In the genomic region with DNA sequence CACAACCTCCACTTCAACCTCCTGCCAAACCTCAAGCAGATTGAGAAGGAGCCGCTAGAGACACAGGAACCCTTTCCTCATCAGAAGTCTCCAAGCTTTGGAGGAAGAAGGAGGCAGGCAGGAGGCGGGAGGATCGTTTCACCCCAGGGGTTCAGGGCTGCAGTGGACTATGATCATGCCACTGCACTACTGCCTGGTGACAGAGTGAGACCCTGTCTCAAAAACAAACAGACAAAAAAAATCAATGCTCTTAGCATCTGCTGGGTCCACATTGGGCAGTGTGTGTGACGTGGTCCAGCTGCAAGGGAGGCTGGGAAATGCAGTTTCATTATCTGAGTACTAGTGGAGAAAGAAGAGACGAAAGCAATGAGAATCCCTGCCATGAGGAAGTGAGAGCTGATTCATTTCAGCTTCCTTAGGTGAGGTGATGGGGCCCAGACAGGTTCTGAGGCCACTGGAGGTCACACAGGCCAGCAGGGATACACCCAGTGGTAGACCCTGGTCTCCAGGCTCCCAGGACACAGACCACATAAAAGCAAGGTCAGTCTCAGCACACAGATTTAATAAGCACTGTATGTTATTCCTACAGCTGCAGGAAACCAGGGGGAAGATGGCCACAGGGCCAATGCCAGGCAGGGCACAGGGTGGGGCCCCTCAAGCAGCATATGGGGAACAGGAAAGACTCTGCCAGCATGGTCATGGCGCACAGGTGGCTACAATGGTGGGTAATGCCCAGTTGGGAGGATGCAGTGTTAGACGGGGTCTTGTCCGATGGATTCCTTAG, we compare ENCODE assay signal across 1 cellular context.
A peak's percentile ranks its signal among the peaks of the same experiment; 100 is the strongest.
TF ChIP-seq lines count a peak whose summit lies in the region.

No MANE protein-coding gene starts in this region.

TF ChIP-seq in HepG2, 621 proteins besides CTCF, POLR2A, EP300 and RAD21 (continued from another document and continues in another):
- TF ChIP-seq, protein P1, sequence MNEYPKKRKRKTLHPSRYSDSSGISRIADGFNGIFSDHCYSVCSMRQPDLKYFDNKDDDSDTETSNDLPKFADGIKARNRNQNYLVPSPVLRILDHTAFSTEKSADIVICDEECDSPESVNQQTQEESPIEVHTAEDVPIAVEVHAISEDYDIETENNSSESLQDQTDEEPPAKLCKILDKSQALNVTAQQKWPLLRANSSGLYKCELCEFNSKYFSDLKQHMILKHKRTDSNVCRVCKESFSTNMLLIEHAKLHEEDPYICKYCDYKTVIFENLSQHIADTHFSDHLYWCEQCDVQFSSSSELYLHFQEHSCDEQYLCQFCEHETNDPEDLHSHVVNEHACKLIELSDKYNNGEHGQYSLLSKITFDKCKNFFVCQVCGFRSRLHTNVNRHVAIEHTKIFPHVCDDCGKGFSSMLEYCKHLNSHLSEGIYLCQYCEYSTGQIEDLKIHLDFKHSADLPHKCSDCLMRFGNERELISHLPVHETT (CRISPR knock-in tag; conservative IDR thresholded peaks at IDR 0.05), result peak; percentile 23; the same call in 1 of the 2 replicates
- TF ChIP-seq, protein P2, sequence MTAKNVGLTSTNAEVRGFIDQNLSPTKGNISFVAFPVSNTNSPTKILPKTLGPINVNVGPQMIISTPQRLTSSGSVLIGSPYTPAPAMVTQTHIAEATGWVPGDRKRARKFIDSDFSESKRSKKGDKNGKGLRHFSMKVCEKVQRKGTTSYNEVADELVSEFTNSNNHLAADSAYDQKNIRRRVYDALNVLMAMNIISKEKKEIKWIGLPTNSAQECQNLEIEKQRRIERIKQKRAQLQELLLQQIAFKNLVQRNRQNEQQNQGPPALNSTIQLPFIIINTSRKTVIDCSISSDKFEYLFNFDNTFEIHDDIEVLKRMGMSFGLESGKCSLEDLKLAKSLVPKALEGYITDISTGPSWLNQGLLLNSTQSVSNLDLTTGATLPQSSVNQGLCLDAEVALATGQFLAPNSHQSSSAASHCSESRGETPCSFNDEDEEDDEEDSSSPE (CRISPR knock-in tag; IDR thresholded peaks at IDR 0.05), result no peak
- no peak for TF ChIP-seq ZC3H13 (CRISPR knock-in tag; IDR thresholded peaks at IDR 0.05)
- TF ChIP-seq ZKSCAN1 (IDR thresholded peaks at IDR 0.05; ENCODE audit: low read length), result no peak
- TF ChIP-seq ZNF101 (CRISPR knock-in tag; IDR thresholded peaks at IDR 0.05; ENCODE audit: borderline replicate concordance, low read depth), result no peak
- TF ChIP-seq RCOR2 (CRISPR knock-in tag; IDR thresholded peaks at IDR 0.05), result no peak
- peak; percentile 56; the same call in 1 of the 2 replicates for TF ChIP-seq PHF21A (CRISPR knock-in tag; IDR thresholded peaks at IDR 0.05)
- peak; percentile 96 for TF ChIP-seq ATF1 (CRISPR knock-in tag; IDR thresholded peaks at IDR 0.05)
- no peak for TF ChIP-seq ZNF263 (CRISPR knock-in tag; IDR thresholded peaks at IDR 0.05)
- TF ChIP-seq REL (CRISPR knock-in tag; conservative IDR thresholded peaks at IDR 0.05), result no peak
- no peak for TF ChIP-seq ATM (IDR thresholded peaks at IDR 0.05; ENCODE audit: borderline replicate concordance)
- TF ChIP-seq SMARCE1 (IDR thresholded peaks at IDR 0.05; ENCODE audit: borderline replicate concordance), result no peak
- TF ChIP-seq, protein P3, sequence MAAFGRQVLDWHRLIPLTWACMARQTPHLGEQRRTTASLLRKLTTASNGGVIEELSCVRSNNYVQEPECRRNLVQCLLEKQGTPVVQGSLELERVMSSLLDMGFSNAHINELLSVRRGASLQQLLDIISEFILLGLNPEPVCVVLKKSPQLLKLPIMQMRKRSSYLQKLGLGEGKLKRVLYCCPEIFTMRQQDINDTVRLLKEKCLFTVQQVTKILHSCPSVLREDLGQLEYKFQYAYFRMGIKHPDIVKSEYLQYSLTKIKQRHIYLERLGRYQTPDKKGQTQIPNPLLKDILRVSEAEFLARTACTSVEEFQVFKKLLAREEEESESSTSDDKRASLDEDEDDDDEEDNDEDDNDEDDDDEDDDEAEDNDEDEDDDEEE (CRISPR knock-in tag; IDR thresholded peaks at IDR 0.05), result no peak
- TF ChIP-seq, protein P4, sequence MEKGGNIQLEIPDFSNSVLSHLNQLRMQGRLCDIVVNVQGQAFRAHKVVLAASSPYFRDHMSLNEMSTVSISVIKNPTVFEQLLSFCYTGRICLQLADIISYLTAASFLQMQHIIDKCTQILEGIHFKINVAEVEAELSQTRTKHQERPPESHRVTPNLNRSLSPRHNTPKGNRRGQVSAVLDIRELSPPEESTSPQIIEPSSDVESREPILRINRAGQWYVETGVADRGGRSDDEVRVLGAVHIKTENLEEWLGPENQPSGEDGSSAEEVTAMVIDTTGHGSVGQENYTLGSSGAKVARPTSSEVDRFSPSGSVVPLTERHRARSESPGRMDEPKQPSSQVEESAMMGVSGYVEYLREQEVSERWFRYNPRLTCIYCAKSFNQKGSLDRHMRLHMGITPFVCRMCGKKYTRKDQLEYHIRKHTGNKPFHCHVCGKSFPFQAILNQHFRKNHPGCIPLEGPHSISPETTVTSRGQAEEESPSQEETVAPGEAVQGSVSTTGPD (CRISPR knock-in tag; IDR thresholded peaks at IDR 0.05), result no peak
- TF ChIP-seq, protein P5, sequence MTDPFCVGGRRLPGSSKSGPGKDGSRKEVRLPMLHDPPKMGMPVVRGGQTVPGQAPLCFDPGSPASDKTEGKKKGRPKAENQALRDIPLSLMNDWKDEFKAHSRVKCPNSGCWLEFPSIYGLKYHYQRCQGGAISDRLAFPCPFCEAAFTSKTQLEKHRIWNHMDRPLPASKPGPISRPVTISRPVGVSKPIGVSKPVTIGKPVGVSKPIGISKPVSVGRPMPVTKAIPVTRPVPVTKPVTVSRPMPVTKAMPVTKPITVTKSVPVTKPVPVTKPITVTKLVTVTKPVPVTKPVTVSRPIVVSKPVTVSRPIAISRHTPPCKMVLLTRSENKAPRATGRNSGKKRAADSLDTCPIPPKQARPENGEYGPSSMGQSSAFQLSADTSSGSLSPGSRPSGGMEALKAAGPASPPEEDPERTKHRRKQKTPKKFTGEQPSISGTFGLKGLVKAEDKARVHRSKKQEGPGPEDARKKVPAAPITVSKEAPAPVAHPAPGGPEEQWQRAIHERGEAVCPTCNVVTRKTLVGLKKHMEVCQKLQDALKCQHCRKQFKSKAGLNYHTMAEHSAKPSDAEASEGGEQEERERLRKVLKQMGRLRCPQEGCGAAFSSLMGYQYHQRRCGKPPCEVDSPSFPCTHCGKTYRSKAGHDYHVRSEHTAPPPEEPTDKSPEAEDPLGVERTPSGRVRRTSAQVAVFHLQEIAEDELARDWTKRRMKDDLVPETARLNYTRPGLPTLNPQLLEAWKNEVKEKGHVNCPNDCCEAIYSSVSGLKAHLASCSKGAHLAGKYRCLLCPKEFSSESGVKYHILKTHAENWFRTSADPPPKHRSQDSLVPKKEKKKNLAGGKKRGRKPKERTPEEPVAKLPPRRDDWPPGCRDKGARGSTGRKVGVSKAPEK (CRISPR knock-in tag; IDR thresholded peaks at IDR 0.05; ENCODE audit: borderline replicate concordance), result no peak; the same call in 1 of the 2 replicates
- no peak for TF ChIP-seq ZNF33A (CRISPR knock-in tag; IDR thresholded peaks at IDR 0.05; ENCODE audit: borderline replicate concordance)
- TF ChIP-seq MEIS1 (CRISPR knock-in tag; IDR thresholded peaks at IDR 0.05; ENCODE audit: borderline replicate concordance), result peak; percentile 82; the same call in 1 of the 2 replicates
- no peak for TF ChIP-seq MAFK (conservative IDR thresholded peaks at IDR 0.05 in 1 of 2, IDR thresholded peaks at IDR 0.05 in 1 of 2; ENCODE audit: low read length in 2 of 2)
- TF ChIP-seq, protein P6, sequence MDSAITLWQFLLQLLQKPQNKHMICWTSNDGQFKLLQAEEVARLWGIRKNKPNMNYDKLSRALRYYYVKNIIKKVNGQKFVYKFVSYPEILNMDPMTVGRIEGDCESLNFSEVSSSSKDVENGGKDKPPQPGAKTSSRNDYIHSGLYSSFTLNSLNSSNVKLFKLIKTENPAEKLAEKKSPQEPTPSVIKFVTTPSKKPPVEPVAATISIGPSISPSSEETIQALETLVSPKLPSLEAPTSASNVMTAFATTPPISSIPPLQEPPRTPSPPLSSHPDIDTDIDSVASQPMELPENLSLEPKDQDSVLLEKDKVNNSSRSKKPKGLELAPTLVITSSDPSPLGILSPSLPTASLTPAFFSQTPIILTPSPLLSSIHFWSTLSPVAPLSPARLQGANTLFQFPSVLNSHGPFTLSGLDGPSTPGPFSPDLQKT (CRISPR knock-in tag; IDR thresholded peaks at IDR 0.05; ENCODE audit: borderline replicate concordance), result no peak
- TF ChIP-seq ESRRA (CRISPR knock-in tag; IDR thresholded peaks at IDR 0.05; ENCODE audit: low read depth), result peak; percentile 58; the same call in 1 of the 2 replicates
- TF ChIP-seq, protein P7, sequence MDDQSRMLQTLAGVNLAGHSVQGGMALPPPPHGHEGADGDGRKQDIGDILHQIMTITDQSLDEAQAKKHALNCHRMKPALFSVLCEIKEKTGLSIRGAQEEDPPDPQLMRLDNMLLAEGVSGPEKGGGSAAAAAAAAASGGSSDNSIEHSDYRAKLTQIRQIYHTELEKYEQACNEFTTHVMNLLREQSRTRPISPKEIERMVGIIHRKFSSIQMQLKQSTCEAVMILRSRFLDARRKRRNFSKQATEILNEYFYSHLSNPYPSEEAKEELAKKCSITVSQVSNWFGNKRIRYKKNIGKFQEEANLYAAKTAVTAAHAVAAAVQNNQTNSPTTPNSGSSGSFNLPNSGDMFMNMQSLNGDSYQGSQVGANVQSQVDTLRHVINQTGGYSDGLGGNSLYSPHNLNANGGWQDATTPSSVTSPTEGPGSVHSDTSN (CRISPR knock-in tag; IDR thresholded peaks at IDR 0.05; ENCODE audit: borderline replicate concordance), result no peak
- peak; percentile 80 for TF ChIP-seq GATAD2A (CRISPR knock-in tag; IDR thresholded peaks at IDR 0.05)
- no peak; the same call in 1 of the 2 replicates for TF ChIP-seq ZNF792 (CRISPR knock-in tag; IDR thresholded peaks at IDR 0.05)
- TF ChIP-seq TAF15 (IDR thresholded peaks at IDR 0.05; ENCODE audit: low read depth, low read length, poor library complexity, severe bottlenecking), result no peak
- TF ChIP-seq, protein P8, sequence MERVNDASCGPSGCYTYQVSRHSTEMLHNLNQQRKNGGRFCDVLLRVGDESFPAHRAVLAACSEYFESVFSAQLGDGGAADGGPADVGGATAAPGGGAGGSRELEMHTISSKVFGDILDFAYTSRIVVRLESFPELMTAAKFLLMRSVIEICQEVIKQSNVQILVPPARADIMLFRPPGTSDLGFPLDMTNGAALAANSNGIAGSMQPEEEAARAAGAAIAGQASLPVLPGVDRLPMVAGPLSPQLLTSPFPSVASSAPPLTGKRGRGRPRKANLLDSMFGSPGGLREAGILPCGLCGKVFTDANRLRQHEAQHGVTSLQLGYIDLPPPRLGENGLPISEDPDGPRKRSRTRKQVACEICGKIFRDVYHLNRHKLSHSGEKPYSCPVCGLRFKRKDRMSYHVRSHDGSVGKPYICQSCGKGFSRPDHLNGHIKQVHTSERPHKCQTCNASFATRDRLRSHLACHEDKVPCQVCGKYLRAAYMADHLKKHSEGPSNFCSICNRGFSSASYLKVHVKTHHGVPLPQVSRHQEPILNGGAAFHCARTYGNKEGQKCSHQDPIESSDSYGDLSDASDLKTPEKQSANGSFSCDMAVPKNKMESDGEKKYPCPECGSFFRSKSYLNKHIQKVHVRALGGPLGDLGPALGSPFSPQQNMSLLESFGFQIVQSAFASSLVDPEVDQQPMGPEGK (CRISPR knock-in tag; IDR thresholded peaks at IDR 0.05), result no peak
- TF ChIP-seq ZNF441 (CRISPR knock-in tag; IDR thresholded peaks at IDR 0.05; ENCODE audit: borderline replicate concordance), result no peak
- TF ChIP-seq PAX8 (CRISPR knock-in tag; IDR thresholded peaks at IDR 0.05; ENCODE audit: borderline replicate concordance), result no peak; the same call in 1 of the 2 replicates
- TF ChIP-seq NCOA5 (CRISPR knock-in tag; IDR thresholded peaks at IDR 0.05), result no peak
- TF ChIP-seq, protein P9, sequence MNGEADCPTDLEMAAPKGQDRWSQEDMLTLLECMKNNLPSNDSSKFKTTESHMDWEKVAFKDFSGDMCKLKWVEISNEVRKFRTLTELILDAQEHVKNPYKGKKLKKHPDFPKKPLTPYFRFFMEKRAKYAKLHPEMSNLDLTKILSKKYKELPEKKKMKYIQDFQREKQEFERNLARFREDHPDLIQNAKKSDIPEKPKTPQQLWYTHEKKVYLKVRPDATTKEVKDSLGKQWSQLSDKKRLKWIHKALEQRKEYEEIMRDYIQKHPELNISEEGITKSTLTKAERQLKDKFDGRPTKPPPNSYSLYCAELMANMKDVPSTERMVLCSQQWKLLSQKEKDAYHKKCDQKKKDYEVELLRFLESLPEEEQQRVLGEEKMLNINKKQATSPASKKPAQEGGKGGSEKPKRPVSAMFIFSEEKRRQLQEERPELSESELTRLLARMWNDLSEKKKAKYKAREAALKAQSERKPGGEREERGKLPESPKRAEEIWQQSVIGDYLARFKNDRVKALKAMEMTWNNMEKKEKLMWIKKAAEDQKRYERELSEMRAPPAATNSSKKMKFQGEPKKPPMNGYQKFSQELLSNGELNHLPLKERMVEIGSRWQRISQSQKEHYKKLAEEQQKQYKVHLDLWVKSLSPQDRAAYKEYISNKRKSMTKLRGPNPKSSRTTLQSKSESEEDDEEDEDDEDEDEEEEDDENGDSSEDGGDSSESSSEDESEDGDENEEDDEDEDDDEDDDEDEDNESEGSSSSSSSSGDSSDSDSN (CRISPR knock-in tag; IDR thresholded peaks at IDR 0.05), result peak; percentile 59
- TF ChIP-seq, protein P10, sequence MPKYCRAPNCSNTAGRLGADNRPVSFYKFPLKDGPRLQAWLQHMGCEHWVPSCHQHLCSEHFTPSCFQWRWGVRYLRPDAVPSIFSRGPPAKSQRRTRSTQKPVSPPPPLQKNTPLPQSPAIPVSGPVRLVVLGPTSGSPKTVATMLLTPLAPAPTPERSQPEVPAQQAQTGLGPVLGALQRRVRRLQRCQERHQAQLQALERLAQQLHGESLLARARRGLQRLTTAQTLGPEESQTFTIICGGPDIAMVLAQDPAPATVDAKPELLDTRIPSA (CRISPR knock-in tag; IDR thresholded peaks at IDR 0.05; ENCODE audit: borderline replicate concordance), result no peak
- TF ChIP-seq, protein P11, sequence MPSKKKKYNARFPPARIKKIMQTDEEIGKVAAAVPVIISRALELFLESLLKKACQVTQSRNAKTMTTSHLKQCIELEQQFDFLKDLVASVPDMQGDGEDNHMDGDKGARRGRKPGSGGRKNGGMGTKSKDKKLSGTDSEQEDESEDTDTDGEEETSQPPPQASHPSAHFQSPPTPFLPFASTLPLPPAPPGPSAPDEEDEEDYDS (CRISPR knock-in tag; IDR thresholded peaks at IDR 0.05), result peak; percentile 80
- peak; percentile 85; the same call in 1 of the 2 replicates for TF ChIP-seq NFKB2 (CRISPR knock-in tag; IDR thresholded peaks at IDR 0.05; ENCODE audit: borderline replicate concordance)
- TF ChIP-seq ZFP36L2 (CRISPR knock-in tag; IDR thresholded peaks at IDR 0.05), result no peak
- no peak for TF ChIP-seq MATR3 (CRISPR knock-in tag; IDR thresholded peaks at IDR 0.05)
- TF ChIP-seq REPIN1 (CRISPR knock-in tag; IDR thresholded peaks at IDR 0.05; ENCODE audit: borderline replicate concordance, low read depth), result peak; percentile 76
- TF ChIP-seq THYN1 (CRISPR knock-in tag; IDR thresholded peaks at IDR 0.05; ENCODE audit: borderline replicate concordance, low read depth), result no peak
- TF ChIP-seq ZNF776 (CRISPR knock-in tag; IDR thresholded peaks at IDR 0.05), result no peak
- no peak; the same call in 1 of the 2 replicates for TF ChIP-seq ZNF3 (CRISPR knock-in tag; IDR thresholded peaks at IDR 0.05)
- no peak for TF ChIP-seq ZNF430 (CRISPR knock-in tag; IDR thresholded peaks at IDR 0.05)
- 0 out of 2 replicates have a peak, but pooled peaks have one; percentile 34 for TF ChIP-seq BHLHE40 (IDR thresholded peaks at IDR 0.05; ENCODE audit: low read length)
